Comparison of ENCODE assay signal across 8 cellular contexts in genomic region chr10:38402442-38403346, GRCh38.
DNase-seq lines count a peak whose midpoint lies in the region; ATAC-seq lines count a peak whose summit lies in the region.
"Not testable (repeated sequence)": the region's sequence is repeated elsewhere in the genome, so short reads cannot be mapped to it uniquely, and the experiment has no call there.

No MANE protein-coding gene starts in this region.

- H3K27me3 ChIP-seq in CD8-positive, alpha-beta memory T cell (ENCODE audit: insufficient read depth, low read length, poor library complexity, severe bottlenecking) = not testable (repeated sequence)

- peak overlapping the region; percentile 92 to 100 (median 99) for H3K27ac Mint-ChIP-seq in CD8-positive, alpha-beta memory T cell
- H3K27ac Mint-ChIP-seq in dendritic cell treated with granulocyte-macrophage colony-stimulating factor and Interleukin-4, amounts not matched to agents 40 ng/mL and 50 ng/mL, for 4 days = peak overlapping the region; percentile 97

- H3K4me3 Mint-ChIP-seq in CD8-positive, alpha-beta memory T cell = peak overlapping the region; percentile 88 to 96 (median 93)
- H3K4me3 Mint-ChIP-seq in dendritic cell treated with granulocyte-macrophage colony-stimulating factor and Interleukin-4, amounts not matched to agents 40 ng/mL and 50 ng/mL, for 4 days = peak overlapping the region; percentile 90

- not testable (repeated sequence) for H3K9me3 ChIP-seq in CD8-positive, alpha-beta memory T cell (ENCODE audit: low read length)

- DNase-seq in CD8-positive, alpha-beta memory T cell = peak; percentile 90 to 98 (median 92)
- DNase-seq in NCI-H748 treated with DMSO at 0.1 percent for 48 hours (lab: John Stamatoyannopoulos, UW) (peak; percentile 64), lung microvascular endothelial cell (ENCODE audit: low read depth in 2 of 2) (peak; percentile 52 to 96)
- peak; percentile 89 to 92 for DNase-seq in activated CD4-positive, alpha-beta T cell treated with anti-CD3 and anti-CD28 coated beads, Interleukin-2, amount 50 U/mL, for 48 hours
- DNase-seq in stimulated activated CD4-positive, alpha-beta T cell treated with anti-CD3 and anti-CD28 coated beads, TNF-alpha, amount 100 ng/mL, for 4 hours (ENCODE audit: low read depth in 3 of 3) = peak; percentile 78 to 88 (median 83)

- not testable (repeated sequence) for H3K27me3 Mint-ChIP-seq in CD8-positive, alpha-beta memory T cell; dendritic cell treated with granulocyte-macrophage colony-stimulating factor and Interleukin-4, amounts not matched to agents 40 ng/mL and 50 ng/mL, for 4 days

- H3K4me1 Mint-ChIP-seq in CD8-positive, alpha-beta memory T cell; dendritic cell treated with granulocyte-macrophage colony-stimulating factor and Interleukin-4, amounts not matched to agents 40 ng/mL and 50 ng/mL, for 4 days (ENCODE audit: low read depth): not testable (repeated sequence)

- CTCF ChIA-PET in CD8-positive, alpha-beta memory T cell (lab: Charles Lee) = interaction anchor here (1.0 kb wide), 1 partner anchor 426 kb away, joined by 4 read pairs; no protein-coding TSS in a partner anchor

- intact Hi-C loops in dendritic cell treated with granulocyte-macrophage colony-stimulating factor and Interleukin-4, amounts not matched to agents 40 ng/mL and 50 ng/mL, for 4 days (cut with micrococcal nuclease) = not testable (repeated sequence)

- not testable (repeated sequence) for H3K4me1 ChIP-seq in CD8-positive, alpha-beta memory T cell (ENCODE audit: insufficient read depth, low read length)

- peak overlapping the region; percentile 90 for H3K27ac ChIP-seq in CD8-positive, alpha-beta memory T cell (ENCODE audit: low read depth, low read length)

- not testable (repeated sequence) for H3K9me3 Mint-ChIP-seq in CD8-positive, alpha-beta memory T cell; dendritic cell treated with granulocyte-macrophage colony-stimulating factor and Interleukin-4, amounts not matched to agents 40 ng/mL and 50 ng/mL, for 4 days

- POLR2A ChIA-PET in CD8-positive, alpha-beta memory T cell (lab: Charles Lee) = interaction anchor here (0.7 to 1.8 kb wide), 4 partner anchors 426 to 546 kb away, joined by 3 to 6 read pairs (median 4); partner anchors contain the start of genes ZNF248 and ZNF25

- H3K36me3 Mint-ChIP-seq in CD8-positive, alpha-beta memory T cell; dendritic cell treated with granulocyte-macrophage colony-stimulating factor and Interleukin-4, amounts not matched to agents 40 ng/mL and 50 ng/mL, for 4 days (ENCODE audit: low read depth): not testable (repeated sequence)

- not testable (repeated sequence) for H3K36me3 ChIP-seq in CD8-positive, alpha-beta memory T cell (ENCODE audit: insufficient read depth, low read length)

- peak overlapping the region; percentile 63 for H3K4me3 ChIP-seq in CD8-positive, alpha-beta memory T cell (ENCODE audit: low read length)

- peak; percentile 99 for ATAC-seq in GM19452 (IDR thresholded peaks at IDR 0.05; ENCODE audit: unreplicated experiment)
- ATAC-seq in HG03521 (IDR thresholded peaks at IDR 0.05; ENCODE audit: unreplicated experiment) = peak; percentile 99

Comparison
In these comparisons a context has a peak if more than half of its experiments do, and no peak if none do; other contexts are left out.
1. Peak in every context shown above with its lines: DNase-seq, ATAC-seq, H3K4me3 ChIP-seq and H3K27ac ChIP-seq.